In genomic region chr12:8605057-8605456, GRCh38 we compare ENCODE assay signal across 33 cellular contexts. TPM values are rescaled to one million over a fixed set of nuclear protein-coding genes. Genes with fewer than 3 reads are reported as not detected.
"Had no signal": no experiment of that assay in that cellular context is flagged by ENCODE, and none has a peak within 500 bp of the region (broad histone marks: within the 10 kb centered on the region; RNA-seq: fewer than 3 reads in every experiment).

No MANE protein-coding gene starts in this region.

- DNase-seq: cortex of kidney; foreskin fibroblast; gastrocnemius medialis; heart left ventricle; left cardiac atrium; left lung; mesenchymal stem cell; naive thymus-derived CD4-positive, alpha-beta T cell; nucleus accumbens; ovary; psoas muscle; sigmoid colon; stimulated activated CD4-positive, alpha-beta T cell treated with anti-CD3 and anti-CD28 coated beads, Interleukin-2, amount 100 ng/mL, for 24 hours; stimulated activated CD4-positive, alpha-beta T cell treated with anti-CD3 and anti-CD28 coated beads, Interleukin-4, amount 100 ng/mL, for 24 hours; stimulated activated naive CD8-positive, alpha-beta T cell treated with anti-CD3 and anti-CD28 coated beads, Interleukin-15, Interleukin-2, amounts not matched to agents 100 U/mL and 50 U/mL, for 24 hours; substantia nigra; upper lobe of right lung had no signal

- H3K27me3 ChIP-seq: hepatocyte, neural progenitor cell, ovary, sigmoid colon, tibial nerve, upper lobe of right lung, vagina had no signal

- H3K9me3 Mint-ChIP-seq: mesothelial cell of epicardium; naive thymus-derived CD4-positive, alpha-beta T cell; nephron; neural progenitor cell; stimulated activated effector memory CD8-positive, alpha-beta T cell treated with anti-CD3 and anti-CD28 coated beads, Interleukin-12 subunit alpha, Interleukin-12 subunit beta, amount 100 ng/mL, for 72 hours had no signal

- H3K27ac ChIP-seq: epithelial cell of prostate, gastrocnemius medialis, heart left ventricle, hepatocyte, left lung, neural progenitor cell, ovary, psoas muscle, sigmoid colon, thoracic aorta, tibial nerve, upper lobe of right lung, vagina had no signal

- H3K36me3 ChIP-seq: gastrocnemius medialis, heart left ventricle, left lung, neural progenitor cell, ovary, sigmoid colon, thoracic aorta, tibial nerve, upper lobe of right lung, vagina had no signal

- H3K4me3 ChIP-seq: gastrocnemius medialis, heart left ventricle, hepatocyte, left lung, neural progenitor cell, ovary, psoas muscle, sigmoid colon, thoracic aorta, tibial nerve, upper lobe of right lung, vagina had no signal

- H3K36me3 Mint-ChIP-seq: mesothelial cell of epicardium; naive thymus-derived CD4-positive, alpha-beta T cell; neural progenitor cell; stimulated activated effector memory CD8-positive, alpha-beta T cell treated with anti-CD3 and anti-CD28 coated beads, Interleukin-12 subunit alpha, Interleukin-12 subunit beta, amount 100 ng/mL, for 72 hours had no signal

- H3K4me3 Mint-ChIP-seq: mesothelial cell of epicardium; naive thymus-derived CD4-positive, alpha-beta T cell; nephron; neural progenitor cell; stimulated activated effector memory CD8-positive, alpha-beta T cell treated with anti-CD3 and anti-CD28 coated beads, Interleukin-12 subunit alpha, Interleukin-12 subunit beta, amount 100 ng/mL, for 72 hours had no signal

- H3K79me2 ChIP-seq: hepatocyte had no signal

- H3K4me1 Mint-ChIP-seq: neural progenitor cell had no signal

- H3K9me3 ChIP-seq: gastrocnemius medialis, heart left ventricle, left lung, ovary, psoas muscle, sigmoid colon, thoracic aorta, tibial nerve, upper lobe of right lung, vagina had no signal

- H2AFZ ChIP-seq: hepatocyte had no signal

- H3K27ac Mint-ChIP-seq: mesothelial cell of epicardium; naive thymus-derived CD4-positive, alpha-beta T cell; nephron; neural progenitor cell; stimulated activated effector memory CD8-positive, alpha-beta T cell treated with anti-CD3 and anti-CD28 coated beads, Interleukin-12 subunit alpha, Interleukin-12 subunit beta, amount 100 ng/mL, for 72 hours had no signal

- H3K4me2 ChIP-seq: hepatocyte, neural progenitor cell had no signal

- ATAC-seq: esophagus mucosa; gastrocnemius medialis; heart left ventricle; left cardiac atrium; left lung; naive thymus-derived CD4-positive, alpha-beta T cell; psoas muscle; right cardiac atrium; stimulated activated effector memory CD8-positive, alpha-beta T cell treated with anti-CD3 and anti-CD28 coated beads, Interleukin-12 subunit alpha, Interleukin-12 subunit beta, amount 100 ng/mL, for 72 hours; stimulated activated naive CD8-positive, alpha-beta T cell treated with anti-CD3 and anti-CD28 coated beads, Interleukin-15, Interleukin-2, amounts not matched to agents 100 U/mL and 50 U/mL, for 24 hours; upper lobe of right lung had no signal

- H3K9ac ChIP-seq: neural progenitor cell had no signal

- H3K4me1 ChIP-seq: gastrocnemius medialis, psoas muscle, upper lobe of right lung, vagina had no signal

RNA-seq across cellular contexts. Expression of gene AICDA, which starts 7.6 kb away (rescaled TPM):
- total RNA-seq: dermis microvascular lymphatic vessel endothelial cell; esophagus mucosa; gastrocnemius medialis; glomerular endothelial cell; heart left ventricle; lower leg skin; lung microvascular endothelial cell; mesothelial cell of epicardium; naive thymus-derived CD4-positive, alpha-beta T cell; ovary; psoas muscle; right cardiac atrium; skeletal muscle tissue; thoracic aorta; vagina had no signal
- polyA plus RNA-seq: hepatocyte; naive thymus-derived CD4-positive, alpha-beta T cell; ovary; right cardiac atrium had no signal

RNA-seq across cellular contexts. Expression of gene MFAP5, which starts 57.6 kb away (rescaled TPM):
- total RNA-seq: dermis microvascular lymphatic vessel endothelial cell; glomerular endothelial cell; lung microvascular endothelial cell; naive thymus-derived CD4-positive, alpha-beta T cell had no signal
- polyA plus RNA-seq: naive thymus-derived CD4-positive, alpha-beta T cell had no signal
